In the genomic region with DNA sequence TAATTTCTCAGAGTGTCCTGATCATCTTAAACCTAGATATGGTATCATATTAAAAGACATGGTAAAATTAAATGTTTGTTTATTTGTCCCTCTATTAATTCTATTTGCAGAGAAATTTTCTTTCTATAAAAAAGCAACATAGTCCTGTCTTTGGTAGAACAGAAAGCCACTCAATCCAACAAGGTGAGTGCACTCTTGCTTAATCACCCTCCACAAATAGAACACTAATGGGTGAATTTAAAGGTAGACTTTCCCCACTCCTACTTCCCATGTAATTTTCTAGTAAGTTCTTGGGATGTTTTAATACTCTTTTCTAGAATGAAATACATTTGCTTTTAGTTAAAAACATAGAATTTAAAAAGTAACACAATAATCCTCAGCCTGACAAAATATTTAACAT, we compare ENCODE assay signal across 37 cellular contexts.
"Had no signal": no experiment of that assay in that cellular context is flagged by ENCODE, and none has a peak within 500 bp of the region (broad histone marks: within the 10 kb centered on the region; RNA-seq: fewer than 3 reads in every experiment).

No MANE protein-coding gene starts in this region.

- H3K27ac Mint-ChIP-seq: activated B cell treated with CpG ODN at 0.5 μM for 24 hours; activated CD4-positive, alpha-beta memory T cell treated with anti-CD3 and anti-CD28 coated beads for 36 hours; activated CD4-positive, alpha-beta T cell treated with anti-CD3 and anti-CD28 coated beads, Interleukin-2, amount 10 ng/mL, durations not matched to agents 24 days and 14 days; activated CD8-positive, alpha-beta T cell treated with anti-CD3 and anti-CD28 coated beads for 36 hours; activated naive CD4-positive, alpha-beta T cell treated with anti-CD3 and anti-CD28 coated beads for 36 hours; activated naive CD4-positive, alpha-beta T cell treated with anti-CD3 and anti-CD28 coated beads, Interleukin-2, amount 50 U/mL, for 72 hours; activated naive CD8-positive, alpha-beta T cell treated with anti-CD3 and anti-CD28 coated beads for 36 hours; activated T-cell treated with anti-CD3 and anti-CD28 coated beads, Interleukin-2, amount 50 U/mL, for 72 hours; activated T-helper 1 cell treated with anti-CD3 and anti-CD28 coated beads, Interleukin-12 subunit alpha, Interleukin-12 subunit beta, Interleukin-2, Interleukin-4 antibody, amounts not matched to agents 30 ng/mL and 10 ng/mL and 1 ng/mL, durations not matched to agents 14 hours and 24 hours and 36 hours; activated T-helper 17 cell treated with anti-CD3 and anti-CD28 coated beads, Interleukin-2, amount 50 U/mL, for 72 hours; T-helper 1 cell treated with Interleukin-12 subunit alpha and Interleukin-12 subunit beta and Interleukin-4 antibody, amounts not matched to agents 30 μg/mL and 1 μg/mL, for 36 hours; T-helper 2 cell treated with Interferon-gamma antibody and Interleukin-4, amounts not matched to agents 5 μg/mL and 100 μg/mL, for 36 hours had no signal

- H3K4me1 ChIP-seq: adrenal gland, breast epithelium had no signal

- DNase-seq: activated B cell treated with CpG ODN at 0.5 μM for 24 hours; activated CD4-positive, alpha-beta memory T cell treated with anti-CD3 and anti-CD28 coated beads for 36 hours; activated CD4-positive, alpha-beta T cell treated with anti-CD3 and anti-CD28 coated beads for 4 hours; activated CD4-positive, alpha-beta T cell treated with anti-CD3 and anti-CD28 coated beads, Interleukin-2, amount 10 ng/mL, durations not matched to agents 24 days and 14 days; activated CD4-positive, alpha-beta T cell treated with anti-CD3 and anti-CD28 coated beads, Interleukin-2, amount 50 U/mL, for 1 hour; activated CD4-positive, alpha-beta T cell treated with anti-CD3 and anti-CD28 coated beads, Interleukin-2, amount 50 U/mL, for 4 hours; activated CD4-positive, CD25-positive, alpha-beta regulatory T cell treated with anti-CD3 and anti-CD28 coated beads, Interleukin-2, amount 50 U/mL, for 72 hours; activated CD8-positive, alpha-beta memory T cell treated with anti-CD3 and anti-CD28 coated beads, Interleukin-2, amount 50 U/mL, for 4 hours; activated CD8-positive, alpha-beta T cell treated with anti-CD3 and anti-CD28 coated beads for 36 hours; activated effector memory CD4-positive, alpha-beta T cell treated with anti-CD3 and anti-CD28 coated beads, Interleukin-2, amount 50 U/mL, for 16 hours; activated gamma-delta T cell treated with Interleukin-2 at 50 U/mL for 16 hours; activated naive CD4-positive, alpha-beta T cell; activated naive CD4-positive, alpha-beta T cell treated with anti-CD3 and anti-CD28 coated beads for 36 hours; activated naive CD4-positive, alpha-beta T cell treated with anti-CD3 and anti-CD28 coated beads, Interleukin-2, amount 50 U/mL, for 16 hours; activated naive CD8-positive, alpha-beta T cell treated with anti-CD3 and anti-CD28 coated beads for 36 hours; activated T-cell treated with anti-CD3 and anti-CD28 coated beads for 4 hours; activated T-cell treated with anti-CD3 and anti-CD28 coated beads, Interleukin-2, amount 50 U/mL, for 1 hour; activated T-cell treated with anti-CD3 and anti-CD28 coated beads, Interleukin-2, amount 50 U/mL, for 4 hours; activated T-cell treated with anti-CD3 and anti-CD28 coated beads, Interleukin-2, amount 50 U/mL, for 72 hours; adrenal gland; amniotic stem cell; aorta; body of pancreas; brain microvascular endothelial cell; central memory CD4-positive, alpha-beta T cell; T-helper 1 cell; T-helper 2 cell; T-helper 9 cell had no signal

- H3K4me1 Mint-ChIP-seq: activated B cell treated with CpG ODN at 0.5 μM for 24 hours; activated T-helper 17 cell treated with anti-CD3 and anti-CD28 coated beads, Interleukin-2, amount 50 U/mL, for 72 hours had no signal

- H3K27me3 ChIP-seq: adrenal gland, body of pancreas, brain microvascular endothelial cell, breast epithelium had no signal

- ATAC-seq: activated CD8-positive, alpha-beta T cell treated with anti-CD3 and anti-CD28 coated beads for 36 hours; activated naive CD4-positive, alpha-beta T cell treated with anti-CD3 and anti-CD28 coated beads, Interleukin-2, amount 50 U/mL, for 72 hours; activated T-cell treated with anti-CD3 and anti-CD28 coated beads, Interleukin-2, amount 50 U/mL, for 4 hours; activated T-cell treated with anti-CD3 and anti-CD28 coated beads, Interleukin-2, amount 50 U/mL, for 72 hours; activated T-helper 17 cell treated with anti-CD3 and anti-CD28 coated beads, Interleukin-2, amount 50 U/mL, for 72 hours; body of pancreas had no signal

- H3K36me3 ChIP-seq: adrenal gland, brain microvascular endothelial cell, breast epithelium had no signal

- H3K27ac ChIP-seq: adrenal gland, body of pancreas, brain microvascular endothelial cell, breast epithelium, VCaP had no signal

- H3K4me3 ChIP-seq: adrenal gland, body of pancreas, breast epithelium had no signal

- FAIRE-seq: astrocyte, TTC549 had no signal

- H3K9me3 Mint-ChIP-seq: activated B cell treated with CpG ODN at 0.5 μM for 24 hours; activated CD4-positive, alpha-beta memory T cell treated with anti-CD3 and anti-CD28 coated beads for 36 hours; activated CD4-positive, alpha-beta T cell treated with anti-CD3 and anti-CD28 coated beads, Interleukin-2, amount 10 ng/mL, durations not matched to agents 24 days and 14 days; activated CD8-positive, alpha-beta T cell treated with anti-CD3 and anti-CD28 coated beads for 36 hours; activated naive CD4-positive, alpha-beta T cell treated with anti-CD3 and anti-CD28 coated beads for 36 hours; activated naive CD4-positive, alpha-beta T cell treated with anti-CD3 and anti-CD28 coated beads, Interleukin-2, amount 50 U/mL, for 72 hours; activated naive CD8-positive, alpha-beta T cell treated with anti-CD3 and anti-CD28 coated beads for 36 hours; activated T-cell treated with anti-CD3 and anti-CD28 coated beads, Interleukin-2, amount 50 U/mL, for 4 hours; activated T-cell treated with anti-CD3 and anti-CD28 coated beads, Interleukin-2, amount 50 U/mL, for 72 hours; activated T-helper 1 cell treated with anti-CD3 and anti-CD28 coated beads, Interleukin-12 subunit alpha, Interleukin-12 subunit beta, Interleukin-2, Interleukin-4 antibody, amounts not matched to agents 30 ng/mL and 10 ng/mL and 1 ng/mL, durations not matched to agents 14 hours and 24 hours and 36 hours; activated T-helper 17 cell treated with anti-CD3 and anti-CD28 coated beads, Interleukin-2, amount 50 U/mL, for 72 hours; T-helper 1 cell treated with Interleukin-12 subunit alpha and Interleukin-12 subunit beta and Interleukin-4 antibody, amounts not matched to agents 30 μg/mL and 1 μg/mL, for 36 hours; T-helper 2 cell treated with Interferon-gamma antibody and Interleukin-4, amounts not matched to agents 5 μg/mL and 100 μg/mL, for 36 hours had no signal

- H3K9me3 ChIP-seq: breast epithelium had no signal

- H3K4me3 Mint-ChIP-seq: activated B cell treated with CpG ODN at 0.5 μM for 24 hours; activated CD4-positive, alpha-beta memory T cell treated with anti-CD3 and anti-CD28 coated beads for 36 hours; activated CD4-positive, alpha-beta T cell treated with anti-CD3 and anti-CD28 coated beads, Interleukin-2, amount 10 ng/mL, durations not matched to agents 24 days and 14 days; activated CD8-positive, alpha-beta T cell treated with anti-CD3 and anti-CD28 coated beads for 36 hours; activated naive CD4-positive, alpha-beta T cell treated with anti-CD3 and anti-CD28 coated beads for 36 hours; activated naive CD8-positive, alpha-beta T cell treated with anti-CD3 and anti-CD28 coated beads for 36 hours; activated T-cell treated with anti-CD3 and anti-CD28 coated beads, Interleukin-2, amount 50 U/mL, for 4 hours; activated T-cell treated with anti-CD3 and anti-CD28 coated beads, Interleukin-2, amount 50 U/mL, for 72 hours; activated T-helper 1 cell treated with anti-CD3 and anti-CD28 coated beads, Interleukin-12 subunit alpha, Interleukin-12 subunit beta, Interleukin-2, Interleukin-4 antibody, amounts not matched to agents 30 ng/mL and 10 ng/mL and 1 ng/mL, durations not matched to agents 14 hours and 24 hours and 36 hours; activated T-helper 17 cell treated with anti-CD3 and anti-CD28 coated beads, Interleukin-2, amount 50 U/mL, for 72 hours; T-helper 1 cell treated with Interleukin-12 subunit alpha and Interleukin-12 subunit beta and Interleukin-4 antibody, amounts not matched to agents 30 μg/mL and 1 μg/mL, for 36 hours; T-helper 2 cell treated with Interferon-gamma antibody and Interleukin-4, amounts not matched to agents 5 μg/mL and 100 μg/mL, for 36 hours had no signal

- H3K27me3 Mint-ChIP-seq: activated B cell treated with CpG ODN at 0.5 μM for 24 hours; activated CD4-positive, alpha-beta memory T cell treated with anti-CD3 and anti-CD28 coated beads for 36 hours; activated CD4-positive, alpha-beta T cell treated with anti-CD3 and anti-CD28 coated beads, Interleukin-2, amount 10 ng/mL, durations not matched to agents 24 days and 14 days; activated CD8-positive, alpha-beta T cell treated with anti-CD3 and anti-CD28 coated beads for 36 hours; activated naive CD8-positive, alpha-beta T cell treated with anti-CD3 and anti-CD28 coated beads for 36 hours; activated T-helper 17 cell treated with anti-CD3 and anti-CD28 coated beads, Interleukin-2, amount 50 U/mL, for 72 hours had no signal
